ENCODE assay signal across 11 cellular contexts in the genomic region with DNA sequence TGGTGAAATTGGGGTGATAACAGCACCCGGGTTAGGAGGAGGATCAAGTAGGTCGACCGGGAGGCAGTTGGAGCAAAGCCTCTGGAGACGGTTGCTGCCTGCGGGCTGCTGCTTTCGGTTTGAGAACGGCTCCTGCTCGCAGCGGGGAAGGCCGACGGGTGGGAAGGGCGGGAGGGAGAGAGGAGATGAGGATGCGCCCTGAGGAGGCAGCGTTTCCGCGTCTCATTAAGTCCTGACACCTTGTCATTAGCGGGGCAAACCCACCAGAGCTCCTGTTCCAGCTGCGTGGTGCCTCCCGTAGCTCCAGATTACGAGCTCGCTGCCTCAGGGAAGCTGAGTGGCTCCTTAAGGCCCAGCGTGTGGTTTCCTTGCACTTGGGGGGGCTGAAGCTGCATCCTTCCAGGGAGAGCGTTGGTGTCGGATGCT. TPM values are rescaled to one million over a fixed set of nuclear protein-coding genes. Genes with fewer than 3 reads are reported as not detected.
DNase-seq lines count a peak whose midpoint lies in the region; ATAC-seq and TF ChIP-seq lines count a peak whose summit lies in the region.
"Had no signal": no experiment of that assay in that cellular context is flagged by ENCODE, and none has a peak within 500 bp of the region (broad histone marks: within the 10 kb centered on the region; RNA-seq: fewer than 3 reads in every experiment).

No MANE protein-coding gene starts in this region.

- H3K9me3 ChIP-seq in right atrium auricular region: no peaks in the 10 kb centered on the region
- H3K9me3 ChIP-seq: body of pancreas had no signal

- no peak for TF ChIP-seq CTCF in brain (conservative IDR thresholded peaks at IDR 0.05)
- no peak for TF ChIP-seq CTCF in right atrium auricular region (IDR thresholded peaks at IDR 0.05)

- peaks cover 32% of the 10 kb centered on the region for H3K4me1 Mint-ChIP-seq in brain

- no peak overlapping the region for H3K27ac ChIP-seq in right atrium auricular region
- H3K27ac ChIP-seq: body of pancreas had no signal

- no peaks in the 10 kb centered on the region for H3K36me3 ChIP-seq in right atrium auricular region

- H3K9me3 Mint-ChIP-seq in brain: peaks cover 0 to 3% (median 0%) of the 10 kb centered on the region in 5 experiments

- peak; percentile 44 for DNase-seq in EH (ENCODE audit: low read depth)
- DNase-seq in right atrium auricular region (ENCODE audit: low spot score): no peak
- DNase-seq in skeletal muscle cell (ENCODE audit: low read depth): no peak
- DNase-seq in activated gamma-delta T cell treated with Interleukin-2 at 50 U/mL for 16 hours: no peak
- no peak for DNase-seq in cerebellar nuclear complex (lab: John Stamatoyannopoulos, UW)
- DNase-seq: body of pancreas, foreskin melanocyte, NCI-H524 had no signal

- H3K4me3 ChIP-seq in right atrium auricular region (peak overlapping the region; percentile 21 to 47), skeletal muscle cell (ENCODE audit: low read depth, low read length) (peak overlapping the region; percentile 28)
- H3K4me3 ChIP-seq: body of pancreas had no signal

- H3K4me1 ChIP-seq in right atrium auricular region: no peaks in the 10 kb centered on the region
- H3K4me1 ChIP-seq: body of pancreas had no signal

- H3K4me3 Mint-ChIP-seq in brain: no peak overlapping the region

- no peaks in the 10 kb centered on the region for H3K36me3 Mint-ChIP-seq in brain

- H3K27me3 Mint-ChIP-seq in brain: peaks cover 5% of the 10 kb centered on the region

- H3K27me3 ChIP-seq in right atrium auricular region: no peaks in the 10 kb centered on the region
- H3K27me3 ChIP-seq: body of pancreas had no signal

- ATAC-seq in GM21786 (IDR thresholded peaks at IDR 0.05; ENCODE audit: unreplicated experiment): no peak
- no peak for ATAC-seq in GM18873 (IDR thresholded peaks at IDR 0.05; ENCODE audit: low FRiP score, unreplicated experiment)
- ATAC-seq: body of pancreas had no signal

- peak overlapping the region in 3 of 5 experiments; percentile 43 to 88 (median 68) for H3K27ac Mint-ChIP-seq in brain

RNA-seq across cellular contexts. Expression of a gene that starts 52.0 kb away (rescaled TPM):
- polyA plus RNA-seq in brain (ENCODE audit: insufficient read depth, low read depth, low replicate concordance): 1.3 TPM
- 1 to 10 TPM in 1 of 2 donors, under 1 TPM in 1; 0.35 to 1.5 TPM for total RNA-seq in right atrium auricular region
